Comparison of ENCODE assay signal across 1 cellular context in the genomic region with DNA sequence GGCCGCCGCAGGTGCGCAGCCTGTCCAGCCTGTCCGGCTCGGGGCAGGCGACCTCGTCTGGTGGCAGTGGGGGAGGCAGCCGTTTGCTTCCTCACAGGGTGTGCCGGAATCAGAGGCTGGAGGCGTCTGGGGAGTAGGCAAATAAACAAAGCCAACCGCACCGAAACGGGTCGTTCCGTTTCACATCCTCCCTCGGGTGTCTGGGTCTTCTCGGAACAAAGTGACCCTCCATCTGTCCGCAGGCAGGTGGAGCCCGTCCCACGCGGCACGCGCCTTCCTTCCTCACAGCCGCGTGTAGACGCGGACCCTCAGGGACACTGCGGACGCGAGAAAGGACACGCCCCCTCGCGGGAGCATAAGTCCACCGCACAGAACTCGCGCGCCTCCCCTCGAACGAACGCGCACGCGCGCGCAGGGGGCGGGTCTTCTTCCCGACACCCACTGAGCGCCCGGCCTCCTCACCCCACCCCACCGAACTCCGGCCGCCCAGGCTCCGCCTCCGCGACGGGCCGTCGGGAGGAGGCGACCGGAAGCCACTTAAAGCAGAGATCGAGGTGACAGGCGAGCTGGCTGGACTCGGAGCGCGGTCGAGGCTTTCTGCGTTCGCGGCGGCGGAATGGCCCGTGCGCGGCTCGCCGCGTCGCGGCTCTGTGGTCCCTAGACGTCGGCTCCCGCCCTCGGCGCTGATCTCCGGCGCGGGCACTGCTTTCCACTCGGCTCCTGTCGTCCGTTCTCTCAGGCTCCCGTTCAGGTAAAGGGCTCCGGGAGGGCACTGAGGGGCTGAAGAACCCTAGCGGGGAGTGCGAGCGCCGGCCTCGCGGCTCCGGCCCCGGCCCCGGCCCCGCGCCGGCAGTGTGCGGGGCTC.
TF ChIP-seq lines count a peak whose summit lies in the region.

A gene with protein sequence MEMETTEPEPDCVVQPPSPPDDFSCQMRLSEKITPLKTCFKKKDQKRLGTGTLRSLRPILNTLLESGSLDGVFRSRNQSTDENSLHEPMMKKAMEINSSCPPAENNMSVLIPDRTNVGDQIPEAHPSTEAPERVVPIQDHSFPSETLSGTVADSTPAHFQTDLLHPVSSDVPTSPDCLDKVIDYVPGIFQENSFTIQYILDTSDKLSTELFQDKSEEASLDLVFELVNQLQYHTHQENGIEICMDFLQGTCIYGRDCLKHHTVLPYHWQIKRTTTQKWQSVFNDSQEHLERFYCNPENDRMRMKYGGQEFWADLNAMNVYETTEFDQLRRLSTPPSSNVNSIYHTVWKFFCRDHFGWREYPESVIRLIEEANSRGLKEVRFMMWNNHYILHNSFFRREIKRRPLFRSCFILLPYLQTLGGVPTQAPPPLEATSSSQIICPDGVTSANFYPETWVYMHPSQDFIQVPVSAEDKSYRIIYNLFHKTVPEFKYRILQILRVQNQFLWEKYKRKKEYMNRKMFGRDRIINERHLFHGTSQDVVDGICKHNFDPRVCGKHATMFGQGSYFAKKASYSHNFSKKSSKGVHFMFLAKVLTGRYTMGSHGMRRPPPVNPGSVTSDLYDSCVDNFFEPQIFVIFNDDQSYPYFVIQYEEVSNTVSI (plus strand): TSS at position 545 of the 865 bp plus-strand sequence. CDS start 3,108 bp downstream, outside the sequence.

TF ChIP-seq in K562, 482 proteins besides CTCF, POLR2A, EP300 and RAD21 (continued from another document and continues in another):
- TF ChIP-seq, protein P1, sequence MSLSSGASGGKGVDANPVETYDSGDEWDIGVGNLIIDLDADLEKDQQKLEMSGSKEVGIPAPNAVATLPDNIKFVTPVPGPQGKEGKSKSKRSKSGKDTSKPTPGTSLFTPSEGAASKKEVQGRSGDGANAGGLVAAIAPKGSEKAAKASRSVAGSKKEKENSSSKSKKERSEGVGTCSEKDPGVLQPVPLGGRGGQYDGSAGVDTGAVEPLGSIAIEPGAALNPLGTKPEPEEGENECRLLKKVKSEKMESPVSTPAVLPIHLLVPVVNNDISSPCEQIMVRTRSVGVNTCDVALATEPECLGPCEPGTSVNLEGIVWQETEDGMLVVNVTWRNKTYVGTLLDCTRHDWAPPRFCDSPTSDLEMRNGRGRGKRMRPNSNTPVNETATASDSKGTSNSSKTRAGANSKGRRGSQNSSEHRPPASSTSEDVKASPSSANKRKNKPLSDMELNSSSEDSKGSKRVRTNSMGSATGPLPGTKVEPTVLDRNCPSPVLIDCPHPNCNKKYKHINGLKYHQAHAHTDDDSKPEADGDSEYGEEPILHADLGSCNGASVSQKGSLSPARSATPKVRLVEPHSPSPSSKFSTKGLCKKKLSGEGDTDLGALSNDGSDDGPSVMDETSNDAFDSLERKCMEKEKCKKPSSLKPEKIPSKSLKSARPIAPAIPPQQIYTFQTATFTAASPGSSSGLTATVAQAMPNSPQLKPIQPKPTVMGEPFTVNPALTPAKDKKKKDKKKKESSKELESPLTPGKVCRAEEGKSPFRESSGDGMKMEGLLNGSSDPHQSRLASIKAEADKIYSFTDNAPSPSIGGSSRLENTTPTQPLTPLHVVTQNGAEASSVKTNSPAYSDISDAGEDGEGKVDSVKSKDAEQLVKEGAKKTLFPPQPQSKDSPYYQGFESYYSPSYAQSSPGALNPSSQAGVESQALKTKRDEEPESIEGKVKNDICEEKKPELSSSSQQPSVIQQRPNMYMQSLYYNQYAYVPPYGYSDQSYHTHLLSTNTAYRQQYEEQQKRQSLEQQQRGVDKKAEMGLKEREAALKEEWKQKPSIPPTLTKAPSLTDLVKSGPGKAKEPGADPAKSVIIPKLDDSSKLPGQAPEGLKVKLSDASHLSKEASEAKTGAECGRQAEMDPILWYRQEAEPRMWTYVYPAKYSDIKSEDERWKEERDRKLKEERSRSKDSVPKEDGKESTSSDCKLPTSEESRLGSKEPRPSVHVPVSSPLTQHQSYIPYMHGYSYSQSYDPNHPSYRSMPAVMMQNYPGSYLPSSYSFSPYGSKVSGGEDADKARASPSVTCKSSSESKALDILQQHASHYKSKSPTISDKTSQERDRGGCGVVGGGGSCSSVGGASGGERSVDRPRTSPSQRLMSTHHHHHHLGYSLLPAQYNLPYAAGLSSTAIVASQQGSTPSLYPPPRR (CRISPR knock-in tag; IDR thresholded peaks at IDR 0.05; ENCODE audit: borderline replicate concordance), result peak; percentile 92; the same call in 1 of the 2 replicates
- TF ChIP-seq RUNX1 (IDR thresholded peaks at IDR 0.05; ENCODE audit: low read depth) (no peak), PHTF2 (CRISPR knock-in tag; IDR thresholded peaks at IDR 0.05) (no peak), DNMT1 (IDR thresholded peaks at IDR 0.05) (no peak), HDAC3 (IDR thresholded peaks at IDR 0.05; ENCODE audit: borderline replicate concordance, partially characterized antibody) (no peak), DMBX1 (CRISPR knock-in tag; IDR thresholded peaks at IDR 0.05; ENCODE audit: borderline replicate concordance) (peak; percentile 25; the same call in 1 of the 2 replicates), ZNF586 (CRISPR knock-in tag; conservative IDR thresholded peaks at IDR 0.05) (no peak), SRSF3 (IDR thresholded peaks at IDR 0.05; ENCODE audit: insufficient read depth, low read length) (no peak), ZNF408 (CRISPR knock-in tag; IDR thresholded peaks at IDR 0.05; ENCODE audit: low read depth) (no peak), NFATC3 (IDR thresholded peaks at IDR 0.05) (no peak), ZNF282 (CRISPR knock-in tag; IDR thresholded peaks at IDR 0.05) (no peak), ZNF431 (CRISPR knock-in tag; IDR thresholded peaks at IDR 0.05) (peak; percentile 73; the same call in 1 of the 2 replicates), THRAP3 (IDR thresholded peaks at IDR 0.05; ENCODE audit: borderline replicate concordance) (peak; percentile 42; the same call in 1 of the 2 replicates), SMARCE1 (IDR thresholded peaks at IDR 0.05) (peak; percentile 63; the same call in 1 of the 2 replicates), TBP (optimal IDR thresholded peaks at IDR 0.05; ENCODE audit: low read depth, low read length) (peak; percentile 96), POLR2H (tag; IDR thresholded peaks at IDR 0.05; ENCODE audit: low read depth) (peak; percentile 92), HNRNPUL1 (IDR thresholded peaks at IDR 0.05; ENCODE audit: low read length) (no peak), ZKSCAN1 (IDR thresholded peaks at IDR 0.05; ENCODE audit: low read depth, low read length) (no peak; the same call in 1 of the 2 replicates), CUX1 (CRISPR knock-in tag; IDR thresholded peaks at IDR 0.05) (no peak), ZNF696 (CRISPR knock-in tag; conservative IDR thresholded peaks at IDR 0.05) (no peak), ZNF253 (CRISPR knock-in tag; conservative IDR thresholded peaks at IDR 0.05) (no peak), SIN3B (IDR thresholded peaks at IDR 0.05; ENCODE audit: low read depth) (peak; percentile 71), BHLHE40 (IDR thresholded peaks at IDR 0.05; ENCODE audit: low read length) (peak; percentile 48; the same call in 1 of the 2 replicates), ZNF121 (CRISPR knock-in tag; conservative IDR thresholded peaks at IDR 0.05) (no peak), ZNF639 (CRISPR knock-in tag; conservative IDR thresholded peaks at IDR 0.05 in 1 of 2, IDR thresholded peaks at IDR 0.05 in 1 of 2) (no peak), ETS2 (tag; IDR thresholded peaks at IDR 0.05; ENCODE audit: borderline replicate concordance, poor library complexity, severe bottlenecking) (no peak), RNF2 (IDR thresholded peaks at IDR 0.05) (peak; percentile 59), MTA1 (IDR thresholded peaks at IDR 0.05; ENCODE audit: borderline replicate concordance) (peak; percentile 95), U2AF1 (optimal IDR thresholded peaks at IDR 0.05; ENCODE audit: low read depth, low read length) (peak; percentile 47), ZEB2 (IDR thresholded peaks at IDR 0.05) (peak; percentile 78; the same call in 1 of the 2 replicates), ARID2 (IDR thresholded peaks at IDR 0.05) (peak; percentile 83), ASH1L (IDR thresholded peaks at IDR 0.05; ENCODE audit: borderline replicate concordance, low read depth, partially characterized antibody) (no peak), FIP1L1 (IDR thresholded peaks at IDR 0.05; ENCODE audit: low read depth, low read length, poor library complexity, severe bottlenecking) (peak; percentile 55), ATF1 (CRISPR knock-in tag; IDR thresholded peaks at IDR 0.05) (no peak), ATF1 (tag; IDR thresholded peaks at IDR 0.05) (peak; percentile 86), CHD2 (IDR thresholded peaks at IDR 0.05; ENCODE audit: low read depth, low read length) (peak; percentile 50; the same call in 1 of the 2 replicates), CXXC5 (CRISPR knock-in tag; IDR thresholded peaks at IDR 0.05) (peak; percentile 90), ZNF707 (CRISPR knock-in tag; conservative IDR thresholded peaks at IDR 0.05) (no peak), SMC3 (conservative IDR thresholded peaks at IDR 0.05; ENCODE audit: insufficient read depth, low read depth, low read length) (peak; percentile 84), ZNF316 (IDR thresholded peaks at IDR 0.05) (no peak), KHSRP (IDR thresholded peaks at IDR 0.05) (no peak), HMG20A (CRISPR knock-in tag; conservative IDR thresholded peaks at IDR 0.05) (no peak)
- TF ChIP-seq, protein P2, sequence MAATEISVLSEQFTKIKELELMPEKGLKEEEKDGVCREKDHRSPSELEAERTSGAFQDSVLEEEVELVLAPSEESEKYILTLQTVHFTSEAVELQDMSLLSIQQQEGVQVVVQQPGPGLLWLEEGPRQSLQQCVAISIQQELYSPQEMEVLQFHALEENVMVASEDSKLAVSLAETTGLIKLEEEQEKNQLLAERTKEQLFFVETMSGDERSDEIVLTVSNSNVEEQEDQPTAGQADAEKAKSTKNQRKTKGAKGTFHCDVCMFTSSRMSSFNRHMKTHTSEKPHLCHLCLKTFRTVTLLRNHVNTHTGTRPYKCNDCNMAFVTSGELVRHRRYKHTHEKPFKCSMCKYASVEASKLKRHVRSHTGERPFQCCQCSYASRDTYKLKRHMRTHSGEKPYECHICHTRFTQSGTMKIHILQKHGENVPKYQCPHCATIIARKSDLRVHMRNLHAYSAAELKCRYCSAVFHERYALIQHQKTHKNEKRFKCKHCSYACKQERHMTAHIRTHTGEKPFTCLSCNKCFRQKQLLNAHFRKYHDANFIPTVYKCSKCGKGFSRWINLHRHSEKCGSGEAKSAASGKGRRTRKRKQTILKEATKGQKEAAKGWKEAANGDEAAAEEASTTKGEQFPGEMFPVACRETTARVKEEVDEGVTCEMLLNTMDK (IDR thresholded peaks at IDR 0.05; ENCODE audit: borderline replicate concordance, insufficient read depth, low read depth, low read length, poor library complexity, severe bottlenecking), result peak; percentile 50
- TF ChIP-seq, protein P3, sequence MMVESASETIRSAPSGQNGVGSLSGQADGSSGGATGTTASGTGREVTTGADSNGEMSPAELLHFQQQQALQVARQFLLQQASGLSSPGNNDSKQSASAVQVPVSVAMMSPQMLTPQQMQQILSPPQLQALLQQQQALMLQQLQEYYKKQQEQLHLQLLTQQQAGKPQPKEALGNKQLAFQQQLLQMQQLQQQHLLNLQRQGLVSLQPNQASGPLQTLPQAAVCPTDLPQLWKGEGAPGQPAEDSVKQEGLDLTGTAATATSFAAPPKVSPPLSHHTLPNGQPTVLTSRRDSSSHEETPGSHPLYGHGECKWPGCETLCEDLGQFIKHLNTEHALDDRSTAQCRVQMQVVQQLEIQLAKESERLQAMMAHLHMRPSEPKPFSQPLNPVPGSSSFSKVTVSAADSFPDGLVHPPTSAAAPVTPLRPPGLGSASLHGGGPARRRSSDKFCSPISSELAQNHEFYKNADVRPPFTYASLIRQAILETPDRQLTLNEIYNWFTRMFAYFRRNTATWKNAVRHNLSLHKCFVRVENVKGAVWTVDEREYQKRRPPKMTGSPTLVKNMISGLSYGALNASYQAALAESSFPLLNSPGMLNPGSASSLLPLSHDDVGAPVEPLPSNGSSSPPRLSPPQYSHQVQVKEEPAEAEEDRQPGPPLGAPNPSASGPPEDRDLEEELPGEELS (CRISPR knock-in tag; IDR thresholded peaks at IDR 0.05; ENCODE audit: borderline replicate concordance), result peak; percentile 99
